In genomic region chr11:65586676-65587075, GRCh38 we compare ENCODE assay signal across 11 cellular contexts. TPM values are rescaled to one million over a fixed set of nuclear protein-coding genes. Genes with fewer than 3 reads are reported as not detected.
DNase-seq lines count a peak whose midpoint lies in the region; ATAC-seq and TF ChIP-seq lines count a peak whose summit lies in the region.
"Had no signal": no experiment of that assay in that cellular context is flagged by ENCODE, and none has a peak within 500 bp of the region (broad histone marks: within the 10 kb centered on the region; RNA-seq: fewer than 3 reads in every experiment).

No MANE protein-coding gene starts in this region.

- peaks cover 44% of the 10 kb centered on the region for H3K4me1 Mint-ChIP-seq in activated CD4-positive, alpha-beta T cell treated with anti-CD3 and anti-CD28 coated beads, Interleukin-2, amount 10 ng/mL, durations not matched to agents 7 days and 5 days
- peaks cover 43% of the 10 kb centered on the region for H3K4me1 Mint-ChIP-seq in activated T-helper 1 cell treated with anti-CD3 and anti-CD28 coated beads, Interleukin-12 subunit alpha, Interleukin-12 subunit beta, Interleukin-2, Interleukin-4 antibody, amounts not matched to agents 30 ng/mL and 10 ng/mL and 1 ng/mL, durations not matched to agents 14 hours and 24 hours and 36 hours (ENCODE audit: low read depth)

- H3K36me3 Mint-ChIP-seq in activated CD4-positive, alpha-beta T cell treated with anti-CD3 and anti-CD28 coated beads, Interleukin-2, amount 10 ng/mL, durations not matched to agents 7 days and 5 days (ENCODE audit: low read depth) = peaks cover 23% of the 10 kb centered on the region
- H3K36me3 Mint-ChIP-seq in activated T-helper 1 cell treated with anti-CD3 and anti-CD28 coated beads, Interleukin-12 subunit alpha, Interleukin-12 subunit beta, Interleukin-2, Interleukin-4 antibody, amounts not matched to agents 30 ng/mL and 10 ng/mL and 1 ng/mL, durations not matched to agents 14 hours and 24 hours and 36 hours (ENCODE audit: low read depth) = peaks cover 53% of the 10 kb centered on the region

- no peak for DNase-seq in activated CD4-positive, alpha-beta T cell treated with anti-CD3 and anti-CD28 coated beads, Interleukin-2, amount 10 ng/mL, durations not matched to agents 7 days and 5 days
- DNase-seq in activated CD4-positive, alpha-beta T cell treated with anti-CD3 and anti-CD28 coated beads, Interleukin-2, amount 50 U/mL, for 1 hour = no peak
- no peak for DNase-seq in activated T-helper 1 cell treated with anti-CD3 and anti-CD28 coated beads, Interleukin-12 subunit alpha, Interleukin-12 subunit beta, Interleukin-2, Interleukin-4 antibody, amounts not matched to agents 30 ng/mL and 10 ng/mL and 1 ng/mL, durations not matched to agents 14 hours and 24 hours and 36 hours (ENCODE audit: low spot score)
- DNase-seq in left ventricle myocardium inferior (no peak), stomach (no peak), left colon (no peak), NCI-H748 (lab: John Stamatoyannopoulos, UW; ENCODE audit: unreplicated experiment) (no peak)
- DNase-seq: amygdala; stimulated activated naive CD4-positive, alpha-beta T cell treated with Interleukin-2 at 50 U/mL for 16 hours had no signal

- H3K4me3 ChIP-seq in left ventricle myocardium inferior (peak overlapping the region; percentile 34), stomach (no peak overlapping the region)
- H3K4me3 ChIP-seq: prostate gland had no signal

- TF ChIP-seq POLR2A in stomach (IDR thresholded peaks at IDR 0.05) = no peak

- H3K36me3 ChIP-seq in left ventricle myocardium inferior = peaks cover 40% of the 10 kb centered on the region
- H3K36me3 ChIP-seq in stomach = peaks cover 23 to 83% (median 71%) of the 10 kb centered on the region in 4 donors

- H3K27ac ChIP-seq in left ventricle myocardium inferior (replicated peaks) = peak overlapping the region; percentile 91
- peak overlapping the region in 3 of 5 donors; percentile 71 to 81 (median 78) for H3K27ac ChIP-seq in stomach
- H3K27ac ChIP-seq: prostate gland had no signal

- H3K9me3 Mint-ChIP-seq in activated CD4-positive, alpha-beta T cell treated with anti-CD3 and anti-CD28 coated beads, Interleukin-2, amount 10 ng/mL, durations not matched to agents 7 days and 5 days = no peaks in the 10 kb centered on the region
- H3K9me3 Mint-ChIP-seq in activated T-helper 1 cell treated with anti-CD3 and anti-CD28 coated beads, Interleukin-12 subunit alpha, Interleukin-12 subunit beta, Interleukin-2, Interleukin-4 antibody, amounts not matched to agents 30 ng/mL and 10 ng/mL and 1 ng/mL, durations not matched to agents 14 hours and 24 hours and 36 hours = no peaks in the 10 kb centered on the region

- CTCF ChIA-PET in activated CD4-positive, alpha-beta T cell treated with anti-CD3 and anti-CD28 coated beads, Interleukin-2, amount 10 ng/mL, durations not matched to agents 7 days and 5 days (lab: Charles Lee) = interaction anchor here (0.7 to 6.0 kb wide), 9 partner anchors 7 to 138 kb away, joined by 3 to 40 read pairs (median 6); partner anchors contain the start of genes EHBP1L1, FAM89B and ZNRD2

- H3K4me3 Mint-ChIP-seq in activated CD4-positive, alpha-beta T cell treated with anti-CD3 and anti-CD28 coated beads, Interleukin-2, amount 10 ng/mL, durations not matched to agents 7 days and 5 days = no peak overlapping the region
- peak overlapping the region; percentile 22 for H3K4me3 Mint-ChIP-seq in activated T-helper 1 cell treated with anti-CD3 and anti-CD28 coated beads, Interleukin-12 subunit alpha, Interleukin-12 subunit beta, Interleukin-2, Interleukin-4 antibody, amounts not matched to agents 30 ng/mL and 10 ng/mL and 1 ng/mL, durations not matched to agents 14 hours and 24 hours and 36 hours

- H3K4me1 ChIP-seq in left ventricle myocardium inferior (peaks cover 65% of the 10 kb centered on the region), stomach (peaks cover 28 to 80% (median 60%) of the 10 kb centered on the region in 4 donors)
- H3K4me1 ChIP-seq: prostate gland had no signal

- ATAC-seq in left colon = no peak
- ATAC-seq in GM21717 (IDR thresholded peaks at IDR 0.05; ENCODE audit: unreplicated experiment) = no peak

- H3K27ac Mint-ChIP-seq in activated CD4-positive, alpha-beta T cell treated with anti-CD3 and anti-CD28 coated beads, Interleukin-2, amount 10 ng/mL, durations not matched to agents 7 days and 5 days = peak overlapping the region; percentile 64
- peak overlapping the region; percentile 63 for H3K27ac Mint-ChIP-seq in activated T-helper 1 cell treated with anti-CD3 and anti-CD28 coated beads, Interleukin-12 subunit alpha, Interleukin-12 subunit beta, Interleukin-2, Interleukin-4 antibody, amounts not matched to agents 30 ng/mL and 10 ng/mL and 1 ng/mL, durations not matched to agents 14 hours and 24 hours and 36 hours

- POLR2A ChIA-PET in activated CD4-positive, alpha-beta T cell treated with anti-CD3 and anti-CD28 coated beads, Interleukin-2, amount 10 ng/mL, durations not matched to agents 7 days and 5 days (lab: Charles Lee) = interaction anchor here (0.6 kb wide), 1 partner anchor 21 kb away, joined by 3 read pairs; no protein-coding TSS in a partner anchor

- H3K9me3 ChIP-seq in left ventricle myocardium inferior (replicated peaks) (no peaks in the 10 kb centered on the region), stomach (no peaks in the 10 kb centered on the region)
- H3K9me3 ChIP-seq: prostate gland had no signal

- no peaks in the 10 kb centered on the region for H3K27me3 Mint-ChIP-seq in activated CD4-positive, alpha-beta T cell treated with anti-CD3 and anti-CD28 coated beads, Interleukin-2, amount 10 ng/mL, durations not matched to agents 7 days and 5 days
- H3K27me3 Mint-ChIP-seq in activated T-helper 1 cell treated with anti-CD3 and anti-CD28 coated beads, Interleukin-12 subunit alpha, Interleukin-12 subunit beta, Interleukin-2, Interleukin-4 antibody, amounts not matched to agents 30 ng/mL and 10 ng/mL and 1 ng/mL, durations not matched to agents 14 hours and 24 hours and 36 hours (ENCODE audit: insufficient read depth) = no peaks in the 10 kb centered on the region

- H3K27me3 ChIP-seq in left ventricle myocardium inferior (ENCODE audit: low read depth) (peaks cover 13% of the 10 kb centered on the region), stomach (no peaks in the 10 kb centered on the region)

- intact Hi-C loops in activated T-helper 1 cell treated with anti-CD3 and anti-CD28 coated beads, Interleukin-12 subunit alpha, Interleukin-12 subunit beta, Interleukin-2, Interleukin-4 antibody, amounts not matched to agents 30 ng/mL and 10 ng/mL and 1 ng/mL, durations not matched to agents 14 hours and 24 hours and 36 hours (cut with micrococcal nuclease) = no loop called here
- intact Hi-C loops in left ventricle myocardium inferior (cut with micrococcal nuclease) (no loop called here), stomach (cut with DNase I; ENCODE audit: low total_unique reads) (no loop called here), left colon (cut with DNase I, micrococcal nuclease) (no loop called here)

- TF ChIP-seq EP300 in stomach (IDR thresholded peaks at IDR 0.05) = no peak

- WGBS in stomach, 5 donors = 70 to 93% (median 88%) methylated on average over 2 of the region's 2 CpGs

- TF ChIP-seq CTCF in left ventricle myocardium inferior (IDR thresholded peaks at IDR 0.05; ENCODE audit: borderline replicate concordance) (no peak), stomach (IDR thresholded peaks at IDR 0.05) (no peak)

RNA-seq across cellular contexts. Expression of gene KCNK7, which starts 8.9 kb away (rescaled TPM):
- total RNA-seq in activated CD4-positive, alpha-beta T cell treated with anti-CD3 and anti-CD28 coated beads, Interleukin-2, amount 10 ng/mL, durations not matched to agents 7 days and 5 days = 1 to 10 TPM in 1 of 2 experiments, under 1 TPM in 1; 1.00 to 3.3 TPM
- total RNA-seq in activated T-helper 1 cell treated with anti-CD3 and anti-CD28 coated beads, Interleukin-12 subunit alpha, Interleukin-12 subunit beta, Interleukin-2, Interleukin-4 antibody, amounts not matched to agents 30 ng/mL and 10 ng/mL and 1 ng/mL, durations not matched to agents 14 hours and 24 hours and 36 hours = 1.6 and 2.0 TPM in 2 replicates
- total RNA-seq in left ventricle myocardium inferior = 0.85 TPM
- total RNA-seq in stomach = 1 to 10 TPM in 1 of 5 donors, under 1 TPM in 1, not detected in 3; 0.58 to 2.6 TPM
- polyA plus RNA-seq in stomach = 1 to 10 TPM in 2 of 3 donors, not detected in 1; 3.5 to 5.8 TPM
- total RNA-seq in left colon = 1 to 10 TPM in 1 of 2 donors, under 1 TPM in 1; 0.40 to 1.3 TPM

RNA-seq across cellular contexts. Expression of gene EHBP1L1, which starts 10.8 kb away (rescaled TPM):
- 10 to 100 TPM; 69.2 to 96.7 TPM for total RNA-seq in activated CD4-positive, alpha-beta T cell treated with anti-CD3 and anti-CD28 coated beads, Interleukin-2, amount 10 ng/mL, durations not matched to agents 7 days and 5 days
- total RNA-seq in activated T-helper 1 cell treated with anti-CD3 and anti-CD28 coated beads, Interleukin-12 subunit alpha, Interleukin-12 subunit beta, Interleukin-2, Interleukin-4 antibody, amounts not matched to agents 30 ng/mL and 10 ng/mL and 1 ng/mL, durations not matched to agents 14 hours and 24 hours and 36 hours = 168 and 178 TPM in 2 replicates
- 69.5 TPM for total RNA-seq in left ventricle myocardium inferior
- 100 to 1,000 TPM in 4 of 5 donors, 10 to 100 TPM in 1; 43.0 to 200 (median 126) TPM for total RNA-seq in stomach
- 10 to 100 TPM; 28.0 to 67.6 (median 49.2) TPM for polyA plus RNA-seq in stomach
- total RNA-seq in left colon = 10 to 100 TPM; 78.7 to 89.7 TPM

RNA-seq across cellular contexts. Expression of gene FAM89B, which starts 14.3 kb away (rescaled TPM):
- total RNA-seq in activated CD4-positive, alpha-beta T cell treated with anti-CD3 and anti-CD28 coated beads, Interleukin-2, amount 10 ng/mL, durations not matched to agents 7 days and 5 days = 10 to 100 TPM; 34.1 to 42.1 TPM
- total RNA-seq in activated T-helper 1 cell treated with anti-CD3 and anti-CD28 coated beads, Interleukin-12 subunit alpha, Interleukin-12 subunit beta, Interleukin-2, Interleukin-4 antibody, amounts not matched to agents 30 ng/mL and 10 ng/mL and 1 ng/mL, durations not matched to agents 14 hours and 24 hours and 36 hours = 50.4 and 50.6 TPM in 2 replicates
- 40.9 TPM for total RNA-seq in left ventricle myocardium inferior
- total RNA-seq in stomach = 10 to 100 TPM in 4 of 5 donors, 1 to 10 TPM in 1; 3.9 to 57.8 (median 48.1) TPM
- polyA plus RNA-seq in stomach = 10 to 100 TPM; 63.4 to 68.2 (median 65.1) TPM
- 10 to 100 TPM; 24.4 to 33.8 TPM for total RNA-seq in left colon

RNA-seq across cellular contexts. Expression of gene ZNRD2, which starts 16.4 kb away (rescaled TPM):
- 10 to 100 TPM; 32.4 to 35.4 TPM for total RNA-seq in activated CD4-positive, alpha-beta T cell treated with anti-CD3 and anti-CD28 coated beads, Interleukin-2, amount 10 ng/mL, durations not matched to agents 7 days and 5 days
- total RNA-seq in activated T-helper 1 cell treated with anti-CD3 and anti-CD28 coated beads, Interleukin-12 subunit alpha, Interleukin-12 subunit beta, Interleukin-2, Interleukin-4 antibody, amounts not matched to agents 30 ng/mL and 10 ng/mL and 1 ng/mL, durations not matched to agents 14 hours and 24 hours and 36 hours = 94.6 and 96.9 TPM in 2 replicates
- total RNA-seq in left ventricle myocardium inferior (21.1 TPM), stomach (10 to 100 TPM; 17.7 to 99.1 (median 51.9) TPM), left colon (10 to 100 TPM; 15.4 to 18.5 TPM)
- polyA plus RNA-seq in stomach = 10 to 100 TPM; 49.6 to 56.6 (median 51.8) TPM

RNA-seq across cellular contexts. Expression of gene MAP3K11, which starts 27.3 kb away (rescaled TPM):
- 10 to 100 TPM; 61.0 to 67.1 TPM for total RNA-seq in activated CD4-positive, alpha-beta T cell treated with anti-CD3 and anti-CD28 coated beads, Interleukin-2, amount 10 ng/mL, durations not matched to agents 7 days and 5 days
- 103 and 106 TPM in 2 replicates for total RNA-seq in activated T-helper 1 cell treated with anti-CD3 and anti-CD28 coated beads, Interleukin-12 subunit alpha, Interleukin-12 subunit beta, Interleukin-2, Interleukin-4 antibody, amounts not matched to agents 30 ng/mL and 10 ng/mL and 1 ng/mL, durations not matched to agents 14 hours and 24 hours and 36 hours
- 32.4 TPM for total RNA-seq in left ventricle myocardium inferior
- total RNA-seq in stomach = 100 to 1,000 TPM in 1 of 5 donors, 10 to 100 TPM in 4; 37.6 to 118 (median 63.6) TPM
- 10 to 100 TPM; 31.0 to 62.9 (median 44.8) TPM for polyA plus RNA-seq in stomach
- 100 to 1,000 TPM in 1 of 2 donors, 10 to 100 TPM in 1; 94.7 to 101 TPM for total RNA-seq in left colon
